ENCODE assay signal across 8 cellular contexts in the genomic region with DNA sequence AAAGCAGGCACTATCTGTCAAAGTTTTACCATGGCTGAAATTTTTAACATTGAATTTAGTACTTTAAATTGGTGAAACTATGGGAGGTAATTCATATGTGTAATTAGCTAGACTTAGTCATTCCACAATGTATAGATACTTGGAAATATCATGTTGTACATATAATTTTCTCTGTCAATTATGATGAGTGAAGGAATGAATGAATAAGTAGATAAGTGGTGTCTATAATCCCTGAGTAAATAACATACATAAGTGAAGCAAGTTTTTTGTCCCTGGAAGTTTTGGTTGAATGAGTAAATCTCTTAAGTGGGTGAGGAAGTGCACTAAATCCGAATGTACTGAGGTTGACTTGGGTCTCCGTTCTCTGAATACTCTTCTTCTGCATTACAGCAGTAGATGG.
"Had no signal": no experiment of that assay in that cellular context is flagged by ENCODE, and none has a peak within 500 bp of the region (broad histone marks: within the 10 kb centered on the region; RNA-seq: fewer than 3 reads in every experiment).

No MANE protein-coding gene starts in this region.

- H3K9ac ChIP-seq: GM23248, KMS-11 had no signal

- H3K9me3 ChIP-seq: HAP-1 had no signal

- H3K4me1 ChIP-seq: HAP-1 had no signal

- ATAC-seq: HCT116, HepG2 had no signal

- H3K4me3 ChIP-seq: GM23248, HAP-1 had no signal

- H3K36me3 ChIP-seq: HAP-1 had no signal

- DNase-seq: GM23248, GOT3, H7, KBM-7 had no signal

- H3K27ac ChIP-seq: GM23248, KMS-11 had no signal
